ENCODE assay signal across 19 cellular contexts in the genomic region with DNA sequence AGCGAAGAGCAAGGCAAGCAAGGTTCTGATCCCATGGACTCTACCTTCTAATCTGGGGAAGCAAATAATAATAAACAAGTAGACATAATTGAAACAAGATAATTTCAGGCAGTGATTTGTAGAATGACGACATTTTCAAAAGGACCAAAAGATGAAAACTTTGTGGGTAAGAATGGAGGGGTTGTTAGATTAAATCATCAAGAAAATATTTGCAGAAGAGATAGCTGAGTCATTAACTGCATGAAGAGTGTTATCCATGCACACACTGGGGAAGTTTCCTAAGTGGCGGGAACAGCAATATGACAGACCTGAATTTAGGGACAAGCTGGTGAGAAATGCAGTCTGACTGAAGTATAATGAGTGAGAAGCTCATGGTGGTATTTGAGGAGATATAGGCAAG.
DNase-seq lines count a peak whose midpoint lies in the region; ATAC-seq, FAIRE-seq and TF ChIP-seq lines count a peak whose summit lies in the region.
"Had no signal": no experiment of that assay in that cellular context is flagged by ENCODE, and none has a peak within 500 bp of the region (broad histone marks: within the 10 kb centered on the region; RNA-seq: fewer than 3 reads in every experiment).

No MANE protein-coding gene starts in this region.

- no peaks in the 10 kb centered on the region for H3K79me2 ChIP-seq in GM23338 (replicated peaks; ENCODE audit: insufficient read depth)
- no peaks in the 10 kb centered on the region for H3K79me2 ChIP-seq in PC-9 (ENCODE audit: low read depth)
- no peaks in the 10 kb centered on the region for H3K79me2 ChIP-seq in K562 (ENCODE audit: control insufficient read depth, insufficient read depth, low read length)
- H3K79me2 ChIP-seq in smooth muscle cell (ENCODE audit: low read depth), result no peaks in the 10 kb centered on the region

- H3K9me1 ChIP-seq in K562 (ENCODE audit: control insufficient read depth, insufficient read depth, low read length), result no peaks in the 10 kb centered on the region

- TF ChIP-seq EP300 in K562 (IDR thresholded peaks at IDR 0.05; ENCODE audit: low read length), result no peak; the same call in 1 of the 2 replicates

- H3K27me3 ChIP-seq in GM23338 (ENCODE audit: insufficient read depth) (no peaks in the 10 kb centered on the region), PC-9 (ENCODE audit: insufficient read depth, low read depth) (no peaks in the 10 kb centered on the region), K562 (ENCODE audit: control insufficient read depth in 2 of 2, insufficient read depth in 2 of 2, low read length in 2 of 2) (no peaks in the 10 kb centered on the region), smooth muscle cell (ENCODE audit: low read depth) (no peaks in the 10 kb centered on the region)

- H3K36me3 ChIP-seq in GM23338 (ENCODE audit: insufficient read depth), result no peaks in the 10 kb centered on the region
- H3K36me3 ChIP-seq in PC-9 (ENCODE audit: low read depth), result no peaks in the 10 kb centered on the region
- no peaks in the 10 kb centered on the region for H3K36me3 ChIP-seq in K562 (ENCODE audit: control insufficient read depth, insufficient read depth, low read length)
- no peaks in the 10 kb centered on the region for H3K36me3 ChIP-seq in smooth muscle cell (ENCODE audit: low read depth)
- H3K36me3 ChIP-seq: HAP-1 had no signal

- FAIRE-seq in K562 (lab: Jason Lieb, UNC) (peak; percentile 56), GM19239 (lab: Jason Lieb, UNC) (no peak)

- no peaks in the 10 kb centered on the region for H3K4me1 ChIP-seq in GM23338 (ENCODE audit: insufficient read depth)
- H3K4me1 ChIP-seq in PC-9 (replicated peaks; ENCODE audit: insufficient read depth), result no peaks in the 10 kb centered on the region
- H3K4me1 ChIP-seq in K562 (replicated peaks in 1 of 2; ENCODE audit: control insufficient read depth in 2 of 2, insufficient read depth in 2 of 2, low read length in 2 of 2), result peaks cover 0 to 4% of the 10 kb centered on the region in 2 experiments; a peak in 2 of 5 replicates
- no peaks in the 10 kb centered on the region for H3K4me1 ChIP-seq in smooth muscle cell (ENCODE audit: low read depth)
- H3K4me1 ChIP-seq: HAP-1 had no signal

- no peaks in the 10 kb centered on the region for H3K4me1 Mint-ChIP-seq in GM23338
- H3K4me1 Mint-ChIP-seq: CD4-positive, alpha-beta memory T cell had no signal

- H3F3A ChIP-seq in GM23338 (replicated peaks; ENCODE audit: low read depth), result no peaks in the 10 kb centered on the region
- H3F3A ChIP-seq in PC-9 (ENCODE audit: insufficient read depth, low read depth), result no peaks in the 10 kb centered on the region; the same call in 1 of the 2 replicates
- H3F3A ChIP-seq in smooth muscle cell (ENCODE audit: low read depth), result peaks cover 7% of the 10 kb centered on the region

- 0 out of 3 replicates have a peak, but pooled peaks cover 4% of the 10 kb centered on the region for H3K36me3 Mint-ChIP-seq in GM23338 (ENCODE audit: low read depth)
- H3K36me3 Mint-ChIP-seq: CD4-positive, alpha-beta memory T cell had no signal

- BruUV-seq in PC-9 (replicated peaks; lab: Mats Ljungman, UMichigan), result no TSS peak
- no TSS peak for BruUV-seq in K562 (replicated peaks; lab: Mats Ljungman, UMichigan)

- in situ Hi-C loops in K562 (cut with MboI), result no loop called here

- DNase-seq in GM23338 (ENCODE audit: low spot score), result no peak
- DNase-seq in PC-9, result no peak
- DNase-seq in K562 (ENCODE audit: extremely low read depth in 1 of 4, low spot score in 3 of 4), result peak in 1 of 4 experiments; percentile 36
- no peak for DNase-seq in smooth muscle cell (lab: John Stamatoyannopoulos, UW; ENCODE audit: unreplicated experiment)
- no peak for DNase-seq in islet precursor cell
- DNase-seq in stimulated activated CD4-positive, alpha-beta T cell treated with anti-CD3 and anti-CD28 coated beads, Interleukin-4, amount 100 ng/mL, for 4 hours, result no peak
- DNase-seq in GM19239 (ENCODE audit: insufficient read length, low spot score), result no peak
- DNase-seq: CD4-positive, alpha-beta memory T cell; DND-41; NCI-H1048; NCI-H1436 treated with DMSO at 0.1 percent for 48 hours; NCI-H2029 treated with DMSO at 0.1 percent for 48 hours; NCI-H524; SK-N-SH; T-helper 1 cell had no signal

- H4K20me1 ChIP-seq in GM23338 (replicated peaks; ENCODE audit: insufficient read depth), result no peaks in the 10 kb centered on the region
- H4K20me1 ChIP-seq in PC-9 (ENCODE audit: insufficient read depth), result no peaks in the 10 kb centered on the region
- H4K20me1 ChIP-seq in K562 (replicated peaks; ENCODE audit: control insufficient read depth, insufficient read depth, low read length), result no peaks in the 10 kb centered on the region
- H4K20me1 ChIP-seq in smooth muscle cell (ENCODE audit: low read depth), result no peaks in the 10 kb centered on the region

- TF ChIP-seq POLR2A in K562 (conservative IDR thresholded peaks at IDR 0.05), result no peak

- H3K9ac ChIP-seq in K562 (ENCODE audit: insufficient read depth in 1 of 2, low read depth in 2 of 2, low read length in 2 of 2) (no peak overlapping the region), smooth muscle cell (ENCODE audit: low read depth) (no peak overlapping the region)
- H3K9ac ChIP-seq: KMS-11, SK-N-SH had no signal

- POLR2A ChIA-PET in PC-9 (lab: Charles Lee; ENCODE audit: unreplicated experiment), result no interaction called here
- POLR2A ChIA-PET in K562 (lab: Yijun Ruan, JAX), result interaction anchor here (0.7 kb wide), 1 partner anchor 215 kb away, joined by 3 read pairs; no protein-coding TSS in a partner anchor

- H3K9me3 Mint-ChIP-seq in GM23338, result no peaks in the 10 kb centered on the region

- H3K9me3 ChIP-seq in PC-9 (ENCODE audit: insufficient read depth, low read depth), result no peaks in the 10 kb centered on the region; the same call in 1 of the 2 replicates
- H3K9me3 ChIP-seq in K562 (replicated peaks; ENCODE audit: control insufficient read depth, insufficient read depth, low read depth, low read length), result peaks cover 3% of the 10 kb centered on the region; the same call in 1 of the 2 replicates
- no peaks in the 10 kb centered on the region for H3K9me3 ChIP-seq in smooth muscle cell (replicated peaks; ENCODE audit: low read depth)
- H3K9me3 ChIP-seq: HAP-1, SK-N-SH had no signal

- H3K4me3 ChIP-seq in GM23338 (no peak overlapping the region), PC-9 (no peak overlapping the region), K562 (no peak overlapping the region), smooth muscle cell (no peak overlapping the region)
- H3K4me3 ChIP-seq: HAP-1 had no signal

- 7% methylated on average over 3 of the region's 3 CpGs for WGBS in K562 (ENCODE audit: insufficient coverage, low coverage, missing lambda C conversion rate)
- WGBS in smooth muscle cell (ENCODE audit: low lambda C conversion rate), result 42% methylated on average over 3 of the region's 3 CpGs

- intact Hi-C loops in PC-9 (cut with micrococcal nuclease; ENCODE audit: unreplicated experiment) (no loop called here), K562 (cut with micrococcal nuclease) (no loop called here)

- H3K4me3 Mint-ChIP-seq in GM23338, result no peak overlapping the region
- H3K4me3 Mint-ChIP-seq: CD4-positive, alpha-beta memory T cell had no signal

- H3K27me3 Mint-ChIP-seq in GM23338 (ENCODE audit: insufficient read depth, low read depth, poor library complexity), result no peaks in the 10 kb centered on the region
- H3K27me3 Mint-ChIP-seq: CD4-positive, alpha-beta memory T cell had no signal

- H3K27ac ChIP-seq in GM23338 (ENCODE audit: low read depth) (no peak overlapping the region), PC-9 (no peak overlapping the region), K562 (ENCODE audit: extremely low read depth, low read depth, low read length) (no peak overlapping the region), smooth muscle cell (ENCODE audit: low read depth) (no peak overlapping the region)
- H3K27ac ChIP-seq: KMS-11 had no signal

- H3K4me2 ChIP-seq in GM23338, result no peak overlapping the region
- no peak overlapping the region for H3K4me2 ChIP-seq in PC-9
- H3K4me2 ChIP-seq in K562 (ENCODE audit: insufficient read depth, low read length), result no peak overlapping the region
- peak overlapping the region; percentile 35 for H3K4me2 ChIP-seq in smooth muscle cell
- H3K4me2 ChIP-seq: KMS-11, SK-N-SH had no signal

- ATAC-seq in GM23338 (no peak), K562 (peak; percentile 63)
- ATAC-seq: Panc1, Right ventricle myocardium inferior had no signal

- H2AFZ ChIP-seq in GM23338 (no peak overlapping the region), PC-9 (peak overlapping the region; percentile 56; the same call in 1 of the 2 replicates), K562 (ENCODE audit: low read depth, low read length) (peak overlapping the region; percentile 34), smooth muscle cell (ENCODE audit: low read depth) (no peak overlapping the region)

- TF ChIP-seq CTCF in GM23338 (conservative IDR thresholded peaks at IDR 0.05; ENCODE audit: low read depth in 2 of 2) (no peak), PC-9 (conservative IDR thresholded peaks at IDR 0.05) (no peak), K562 (IDR thresholded peaks at IDR 0.05 in 2 of 3, conservative IDR thresholded peaks at IDR 0.05 in 1 of 3; ENCODE audit: insufficient read depth in 2 of 3, low read depth in 1 of 3, low read length in 3 of 3) (no peak), smooth muscle cell (IDR thresholded peaks at IDR 0.05; ENCODE audit: borderline replicate concordance, insufficient read depth, poor library complexity, severe bottlenecking) (no peak)

- no peak for TF ChIP-seq RAD21 in K562 (CRISPR knock-in tag; conservative IDR thresholded peaks at IDR 0.05 in 1 of 2, IDR thresholded peaks at IDR 0.05 in 1 of 2)

- CTCF ChIA-PET in PC-9 (lab: Charles Lee) (no interaction called here), K562 (lab: Yijun Ruan, JAX; ENCODE audit: low intra/inter-chr PET ratio) (no interaction called here)

- H3K9me2 ChIP-seq in GM23338 (ENCODE audit: insufficient read depth) (no peaks in the 10 kb centered on the region; the same call in 1 of the 2 replicates), PC-9 (ENCODE audit: insufficient read depth) (no peaks in the 10 kb centered on the region)
- H3K9me2 ChIP-seq: SK-N-SH had no signal

- H3K27ac Mint-ChIP-seq in GM23338, result peak overlapping the region; percentile 15; the same call in 1 of the 2 replicates
- H3K27ac Mint-ChIP-seq: CD4-positive, alpha-beta memory T cell had no signal

TF ChIP-seq in GM23338, 12 proteins besides CTCF, POLR2A, EP300 and RAD21:
- TF ChIP-seq EZH2phosphoT487 (IDR thresholded peaks at IDR 0.05; ENCODE audit: unreplicated experiment), result no peak

TF ChIP-seq in K562, 482 proteins besides CTCF, POLR2A, EP300 and RAD21 (continues in another document):
- TF ChIP-seq NFE2 (IDR thresholded peaks at IDR 0.05; ENCODE audit: low read depth) (peak; percentile 71), E2F1 (CRISPR knock-in tag; IDR thresholded peaks at IDR 0.05) (no peak), ZNF431 (CRISPR knock-in tag; IDR thresholded peaks at IDR 0.05) (no peak)

Comparison
In these comparisons a context has a peak if more than half of its experiments do, and no peak if none do; other contexts are left out.
1. H2AFZ ChIP-seq: peak in PC-9 (single experiment) and K562 (single experiment); none in GM23338 (single experiment) and smooth muscle cell (single experiment).